9 cellular contexts compared by ENCODE assay signal in genomic region chr5:136769900-136770684, GRCh38.
DNase-seq lines count a peak whose midpoint lies in the region; ATAC-seq, FAIRE-seq and TF ChIP-seq lines count a peak whose summit lies in the region.
"Had no signal": no experiment of that assay in that cellular context is flagged by ENCODE, and none has a peak within 500 bp of the region (broad histone marks: within the 10 kb centered on the region; RNA-seq: fewer than 3 reads in every experiment).

No MANE protein-coding gene starts in this region.

- no peak overlapping the region for H3K4me3 ChIP-seq in NB4 (ENCODE audit: low read depth, low read length)

- no peak for TF ChIP-seq POLR2A in NB4 (IDR thresholded peaks at IDR 0.05; ENCODE audit: extremely low read depth, insufficient read length)

- no peak for FAIRE-seq in urothelium cell line (lab: Jason Lieb, UNC)

- H3K36me3 Mint-ChIP-seq in mesothelial cell of epicardium: no peaks in the 10 kb centered on the region
- H3K36me3 Mint-ChIP-seq: T-cell had no signal

- H3K27me3 Mint-ChIP-seq in mesothelial cell of epicardium (ENCODE audit: low read depth): no peaks in the 10 kb centered on the region

- TF ChIP-seq CTCF in AG09319 (IDR thresholded peaks at IDR 0.05; ENCODE audit: low read depth, low read length) (peak; percentile 92), GM10266 (IDR thresholded peaks at IDR 0.05; ENCODE audit: control insufficient read depth, insufficient read depth, low read depth, missing control alignments) (peak; percentile 88), NB4 (IDR thresholded peaks at IDR 0.05; ENCODE audit: low read depth, low read length) (peak; percentile 85), mesothelial cell of epicardium (IDR thresholded peaks at IDR 0.05; ENCODE audit: unreplicated experiment) (peak; percentile 82)

- H3K4me3 Mint-ChIP-seq in mesothelial cell of epicardium: no peak overlapping the region
- H3K4me3 Mint-ChIP-seq: T-cell had no signal

- H3K27ac Mint-ChIP-seq in mesothelial cell of epicardium: no peak overlapping the region
- H3K27ac Mint-ChIP-seq: T-cell had no signal

- peaks cover 17% of the 10 kb centered on the region for H3K4me1 Mint-ChIP-seq in mesothelial cell of epicardium
- H3K4me1 Mint-ChIP-seq: T-cell had no signal

- no peaks in the 10 kb centered on the region for H3K9me3 Mint-ChIP-seq in mesothelial cell of epicardium

- DNase-seq in AG09319 (ENCODE audit: extremely low read depth, low read depth) (peak; percentile 38), GM10266 (ENCODE audit: extremely low spot score) (peak; percentile 70), NB4 (ENCODE audit: low read depth) (peak; percentile 71), SKM-1 (lab: John Stamatoyannopoulos, UW; ENCODE audit: unreplicated experiment) (peak; percentile 29), epidermal melanocyte (ENCODE audit: insufficient read length, low spot score) (peak; percentile 58), mesothelial cell of epicardium (ENCODE audit: low spot score in 2 of 2, unreplicated experiment in 2 of 2) (peak; percentile 47 to 81), urothelium cell line (ENCODE audit: low spot score) (peak; percentile 72)

- ATAC-seq in HG02571 (IDR thresholded peaks at IDR 0.05; ENCODE audit: unreplicated experiment): peak; percentile 73
